In the genomic region with DNA sequence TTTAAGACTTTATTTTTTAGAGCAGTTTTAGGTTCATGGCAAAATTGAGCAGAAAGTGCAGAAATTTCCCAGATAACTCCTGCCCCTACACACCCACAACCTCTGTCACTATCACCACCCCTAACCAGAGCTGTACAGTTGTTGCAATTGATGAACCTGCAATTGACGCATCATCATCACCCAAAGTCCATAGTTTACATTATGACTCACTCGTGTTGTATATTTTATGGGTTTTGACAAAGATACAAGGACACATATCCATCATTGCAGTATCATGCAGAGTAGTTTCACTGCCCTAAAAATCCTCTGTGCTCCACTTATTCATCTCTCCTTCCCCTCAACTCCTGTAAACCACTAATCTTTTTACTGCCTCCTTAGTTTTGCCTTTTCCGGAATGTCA, we compare ENCODE assay signal across 1 cellular context.
TF ChIP-seq lines count a peak whose summit lies in the region.

No MANE protein-coding gene starts in this region.

TF ChIP-seq in GM23338, 12 proteins besides CTCF, POLR2A, EP300 and RAD21:
- TF ChIP-seq NANOG (IDR thresholded peaks at IDR 0.05; ENCODE audit: borderline replicate concordance) (no peak), ZNF331 (CRISPR knock-in tag; IDR thresholded peaks at IDR 0.05; ENCODE audit: low read depth) (no peak), POLR2AphosphoS5 (IDR thresholded peaks at IDR 0.05; ENCODE audit: low read depth) (no peak)
- TF ChIP-seq, protein P1, sequence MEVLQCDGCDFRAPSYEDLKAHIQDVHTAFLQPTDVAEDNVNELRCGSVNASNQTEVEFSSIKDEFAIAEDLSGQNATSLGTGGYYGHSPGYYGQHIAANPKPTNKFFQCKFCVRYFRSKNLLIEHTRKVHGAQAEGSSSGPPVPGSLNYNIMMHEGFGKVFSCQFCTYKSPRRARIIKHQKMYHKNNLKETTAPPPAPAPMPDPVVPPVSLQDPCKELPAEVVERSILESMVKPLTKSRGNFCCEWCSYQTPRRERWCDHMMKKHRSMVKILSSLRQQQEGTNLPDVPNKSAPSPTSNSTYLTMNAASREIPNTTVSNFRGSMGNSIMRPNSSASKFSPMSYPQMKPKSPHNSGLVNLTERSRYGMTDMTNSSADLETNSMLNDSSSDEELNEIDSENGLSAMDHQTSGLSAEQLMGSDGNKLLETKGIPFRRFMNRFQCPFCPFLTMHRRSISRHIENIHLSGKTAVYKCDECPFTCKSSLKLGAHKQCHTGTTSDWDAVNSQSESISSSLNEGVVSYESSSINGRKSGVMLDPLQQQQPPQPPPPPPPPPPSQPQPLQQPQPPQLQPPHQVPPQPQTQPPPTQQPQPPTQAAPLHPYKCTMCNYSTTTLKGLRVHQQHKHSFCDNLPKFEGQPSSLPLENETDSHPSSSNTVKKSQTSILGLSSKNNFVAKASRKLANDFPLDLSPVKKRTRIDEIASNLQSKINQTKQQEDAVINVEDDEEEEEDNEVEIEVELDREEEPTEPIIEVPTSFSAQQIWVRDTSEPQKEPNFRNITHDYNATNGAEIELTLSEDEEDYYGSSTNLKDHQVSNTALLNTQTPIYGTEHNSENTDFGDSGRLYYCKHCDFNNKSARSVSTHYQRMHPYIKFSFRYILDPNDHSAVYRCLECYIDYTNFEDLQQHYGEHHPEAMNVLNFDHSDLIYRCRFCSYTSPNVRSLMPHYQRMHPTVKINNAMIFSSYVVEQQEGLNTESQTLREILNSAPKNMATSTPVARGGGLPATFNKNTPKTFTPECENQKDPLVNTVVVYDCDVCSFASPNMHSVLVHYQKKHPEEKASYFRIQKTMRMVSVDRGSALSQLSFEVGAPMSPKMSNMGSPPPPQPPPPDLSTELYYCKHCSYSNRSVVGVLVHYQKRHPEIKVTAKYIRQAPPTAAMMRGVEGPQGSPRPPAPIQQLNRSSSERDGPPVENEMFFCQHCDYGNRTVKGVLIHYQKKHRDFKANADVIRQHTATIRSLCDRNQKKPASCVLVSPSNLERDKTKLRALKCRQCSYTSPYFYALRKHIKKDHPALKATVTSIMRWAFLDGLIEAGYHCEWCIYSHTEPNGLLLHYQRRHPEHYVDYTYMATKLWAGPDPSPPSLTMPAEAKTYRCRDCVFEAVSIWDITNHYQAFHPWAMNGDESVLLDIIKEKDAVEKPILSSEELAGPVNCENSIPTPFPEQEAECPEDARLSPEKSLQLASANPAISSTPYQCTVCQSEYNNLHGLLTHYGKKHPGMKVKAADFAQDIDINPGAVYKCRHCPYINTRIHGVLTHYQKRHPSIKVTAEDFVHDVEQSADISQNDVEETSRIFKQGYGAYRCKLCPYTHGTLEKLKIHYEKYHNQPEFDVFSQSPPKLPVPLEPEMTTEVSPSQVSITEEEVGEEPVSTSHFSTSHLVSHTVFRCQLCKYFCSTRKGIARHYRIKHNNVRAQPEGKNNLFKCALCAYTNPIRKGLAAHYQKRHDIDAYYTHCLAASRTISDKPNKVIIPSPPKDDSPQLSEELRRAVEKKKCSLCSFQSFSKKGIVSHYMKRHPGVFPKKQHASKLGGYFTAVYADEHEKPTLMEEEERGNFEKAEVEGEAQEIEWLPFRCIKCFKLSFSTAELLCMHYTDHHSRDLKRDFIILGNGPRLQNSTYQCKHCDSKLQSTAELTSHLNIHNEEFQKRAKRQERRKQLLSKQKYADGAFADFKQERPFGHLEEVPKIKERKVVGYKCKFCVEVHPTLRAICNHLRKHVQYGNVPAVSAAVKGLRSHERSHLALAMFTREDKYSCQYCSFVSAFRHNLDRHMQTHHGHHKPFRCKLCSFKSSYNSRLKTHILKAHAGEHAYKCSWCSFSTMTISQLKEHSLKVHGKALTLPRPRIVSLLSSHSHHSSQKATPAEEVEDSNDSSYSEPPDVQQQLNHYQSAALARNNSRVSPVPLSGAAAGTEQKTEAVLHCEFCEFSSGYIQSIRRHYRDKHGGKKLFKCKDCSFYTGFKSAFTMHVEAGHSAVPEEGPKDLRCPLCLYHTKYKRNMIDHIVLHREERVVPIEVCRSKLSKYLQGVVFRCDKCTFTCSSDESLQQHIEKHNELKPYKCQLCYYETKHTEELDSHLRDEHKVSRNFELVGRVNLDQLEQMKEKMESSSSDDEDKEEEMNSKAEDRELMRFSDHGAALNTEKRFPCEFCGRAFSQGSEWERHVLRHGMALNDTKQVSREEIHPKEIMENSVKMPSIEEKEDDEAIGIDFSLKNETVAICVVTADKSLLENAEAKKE (CRISPR knock-in tag; IDR thresholded peaks at IDR 0.05), result no peak
TF ChIP-seq in GM23338: peak in this region for 0.
